Comparison of ENCODE assay signal across 3 cellular contexts in the genomic region with DNA sequence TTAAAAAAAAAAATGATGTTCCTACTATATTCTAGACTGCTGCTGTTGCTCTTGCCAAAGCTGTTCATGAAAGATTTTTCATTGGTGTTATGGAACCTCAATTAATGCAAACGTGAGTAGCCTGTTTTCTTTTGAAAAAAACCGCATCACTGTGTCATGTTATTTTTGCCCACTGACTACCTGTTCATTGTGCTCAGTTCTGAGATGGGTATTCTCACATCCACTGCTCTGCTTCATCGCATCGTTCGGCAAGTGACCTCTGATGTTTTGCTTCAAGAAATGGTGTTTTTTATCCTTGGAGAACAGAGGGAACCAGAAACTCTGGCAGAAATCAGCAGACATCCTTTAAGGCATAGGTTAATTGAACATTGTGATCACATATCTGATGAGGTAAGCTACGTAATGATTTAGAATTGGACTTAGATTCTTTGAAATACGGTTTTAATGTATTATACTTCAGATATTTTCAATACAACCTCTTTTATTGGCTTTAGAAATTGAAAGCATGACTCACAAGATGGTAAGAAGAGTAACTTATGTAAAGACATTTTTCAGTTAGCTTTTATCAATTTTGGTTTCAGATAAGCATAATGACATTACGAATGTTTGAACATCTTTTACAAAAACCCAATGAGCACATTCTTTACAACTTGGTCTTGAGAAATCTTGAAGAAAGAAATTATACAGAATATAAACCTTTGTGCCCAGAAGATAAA.
TF ChIP-seq lines count a peak whose summit lies in the region.

No MANE protein-coding gene starts in this region.

TF ChIP-seq in A549, 52 proteins besides CTCF, POLR2A, EP300 and RAD21:
- TF ChIP-seq, protein P1, sequence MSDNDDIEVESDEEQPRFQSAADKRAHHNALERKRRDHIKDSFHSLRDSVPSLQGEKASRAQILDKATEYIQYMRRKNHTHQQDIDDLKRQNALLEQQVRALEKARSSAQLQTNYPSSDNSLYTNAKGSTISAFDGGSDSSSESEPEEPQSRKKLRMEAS (IDR thresholded peaks at IDR 0.05) = no peak
- TF ChIP-seq PHF8 (IDR thresholded peaks at IDR 0.05; ENCODE audit: borderline replicate concordance, low read depth) (no peak), CHD2 (IDR thresholded peaks at IDR 0.05; ENCODE audit: low read length, partially characterized antibody) (no peak), FOSB (CRISPR knock-in tag; IDR thresholded peaks at IDR 0.05) (no peak), CBX2 (IDR thresholded peaks at IDR 0.05; ENCODE audit: borderline replicate concordance, low read depth) (no peak), MYC (IDR thresholded peaks at IDR 0.05; ENCODE audit: borderline replicate concordance, low read length) (no peak), HOXB5 (CRISPR knock-in tag; IDR thresholded peaks at IDR 0.05) (no peak), KDM5A (IDR thresholded peaks at IDR 0.05) (no peak)
- TF ChIP-seq, protein P2, sequence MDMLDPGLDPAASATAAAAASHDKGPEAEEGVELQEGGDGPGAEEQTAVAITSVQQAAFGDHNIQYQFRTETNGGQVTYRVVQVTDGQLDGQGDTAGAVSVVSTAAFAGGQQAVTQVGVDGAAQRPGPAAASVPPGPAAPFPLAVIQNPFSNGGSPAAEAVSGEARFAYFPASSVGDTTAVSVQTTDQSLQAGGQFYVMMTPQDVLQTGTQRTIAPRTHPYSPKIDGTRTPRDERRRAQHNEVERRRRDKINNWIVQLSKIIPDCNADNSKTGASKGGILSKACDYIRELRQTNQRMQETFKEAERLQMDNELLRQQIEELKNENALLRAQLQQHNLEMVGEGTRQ (IDR thresholded peaks at IDR 0.05) = no peak
- TF ChIP-seq, protein P3, sequence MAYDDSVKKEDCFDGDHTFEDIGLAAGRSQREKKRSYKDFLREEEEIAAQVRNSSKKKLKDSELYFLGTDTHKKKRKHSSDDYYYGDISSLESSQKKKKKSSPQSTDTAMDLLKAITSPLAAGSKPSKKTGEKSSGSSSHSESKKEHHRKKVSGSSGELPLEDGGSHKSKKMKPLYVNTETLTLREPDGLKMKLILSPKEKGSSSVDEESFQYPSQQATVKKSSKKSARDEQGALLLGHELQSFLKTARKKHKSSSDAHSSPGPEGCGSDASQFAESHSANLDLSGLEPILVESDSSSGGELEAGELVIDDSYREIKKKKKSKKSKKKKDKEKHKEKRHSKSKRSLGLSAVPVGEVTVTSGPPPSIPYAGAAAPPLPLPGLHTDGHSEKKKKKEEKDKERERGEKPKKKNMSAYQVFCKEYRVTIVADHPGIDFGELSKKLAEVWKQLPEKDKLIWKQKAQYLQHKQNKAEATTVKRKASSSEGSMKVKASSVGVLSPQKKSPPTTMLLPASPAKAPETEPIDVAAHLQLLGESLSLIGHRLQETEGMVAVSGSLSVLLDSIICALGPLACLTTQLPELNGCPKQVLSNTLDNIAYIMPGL (CRISPR knock-in tag; IDR thresholded peaks at IDR 0.05; ENCODE audit: borderline replicate concordance) = no peak
- TF ChIP-seq, protein P4, sequence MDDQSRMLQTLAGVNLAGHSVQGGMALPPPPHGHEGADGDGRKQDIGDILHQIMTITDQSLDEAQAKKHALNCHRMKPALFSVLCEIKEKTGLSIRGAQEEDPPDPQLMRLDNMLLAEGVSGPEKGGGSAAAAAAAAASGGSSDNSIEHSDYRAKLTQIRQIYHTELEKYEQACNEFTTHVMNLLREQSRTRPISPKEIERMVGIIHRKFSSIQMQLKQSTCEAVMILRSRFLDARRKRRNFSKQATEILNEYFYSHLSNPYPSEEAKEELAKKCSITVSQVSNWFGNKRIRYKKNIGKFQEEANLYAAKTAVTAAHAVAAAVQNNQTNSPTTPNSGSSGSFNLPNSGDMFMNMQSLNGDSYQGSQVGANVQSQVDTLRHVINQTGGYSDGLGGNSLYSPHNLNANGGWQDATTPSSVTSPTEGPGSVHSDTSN (IDR thresholded peaks at IDR 0.05) = no peak
- TF ChIP-seq, protein P5, sequence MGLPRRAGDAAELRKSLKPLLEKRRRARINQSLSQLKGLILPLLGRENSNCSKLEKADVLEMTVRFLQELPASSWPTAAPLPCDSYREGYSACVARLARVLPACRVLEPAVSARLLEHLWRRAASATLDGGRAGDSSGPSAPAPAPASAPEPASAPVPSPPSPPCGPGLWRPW (IDR thresholded peaks at IDR 0.05) = no peak

TF ChIP-seq in IMR-90, 13 proteins besides CTCF, POLR2A, EP300 and RAD21:
- TF ChIP-seq MXI1 (IDR thresholded peaks at IDR 0.05; ENCODE audit: borderline replicate concordance, low read depth, low read length) = no peak
- no peak for TF ChIP-seq BHLHE40 (IDR thresholded peaks at IDR 0.05; ENCODE audit: low read depth, low read length)
- no peak for TF ChIP-seq FOS (IDR thresholded peaks at IDR 0.05; ENCODE audit: low read depth, low read length)
- TF ChIP-seq CEBPB (IDR thresholded peaks at IDR 0.05; ENCODE audit: low read depth, low read length) = no peak
- TF ChIP-seq, protein P6, sequence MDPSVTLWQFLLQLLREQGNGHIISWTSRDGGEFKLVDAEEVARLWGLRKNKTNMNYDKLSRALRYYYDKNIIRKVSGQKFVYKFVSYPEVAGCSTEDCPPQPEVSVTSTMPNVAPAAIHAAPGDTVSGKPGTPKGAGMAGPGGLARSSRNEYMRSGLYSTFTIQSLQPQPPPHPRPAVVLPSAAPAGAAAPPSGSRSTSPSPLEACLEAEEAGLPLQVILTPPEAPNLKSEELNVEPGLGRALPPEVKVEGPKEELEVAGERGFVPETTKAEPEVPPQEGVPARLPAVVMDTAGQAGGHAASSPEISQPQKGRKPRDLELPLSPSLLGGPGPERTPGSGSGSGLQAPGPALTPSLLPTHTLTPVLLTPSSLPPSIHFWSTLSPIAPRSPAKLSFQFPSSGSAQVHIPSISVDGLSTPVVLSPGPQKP (IDR thresholded peaks at IDR 0.05; ENCODE audit: borderline replicate concordance, low read depth, low read length) = no peak
- TF ChIP-seq CHD1 (IDR thresholded peaks at IDR 0.05; ENCODE audit: low read depth, low read length) = no peak
- TF ChIP-seq MAFK (IDR thresholded peaks at IDR 0.05; ENCODE audit: low read depth, low read length) = no peak
- TF ChIP-seq NFE2L2 (IDR thresholded peaks at IDR 0.05; ENCODE audit: low read depth, low read length) = no peak
- no peak for TF ChIP-seq RFX5 (IDR thresholded peaks at IDR 0.05; ENCODE audit: low read depth, low read length)
- TF ChIP-seq MAZ (IDR thresholded peaks at IDR 0.05; ENCODE audit: borderline replicate concordance, low read depth, low read length) = no peak
- TF ChIP-seq, protein P2 (IDR thresholded peaks at IDR 0.05; ENCODE audit: low read depth, low read length) = no peak
- TF ChIP-seq SMC3 (IDR thresholded peaks at IDR 0.05; ENCODE audit: low read depth, low read length) = no peak
- no peak for TF ChIP-seq RCOR1 (IDR thresholded peaks at IDR 0.05; ENCODE audit: insufficient replicate concordance, low read length)

TF ChIP-seq in GM12878, 131 proteins besides CTCF, POLR2A, EP300 and RAD21:
- TF ChIP-seq YY1 (IDR thresholded peaks at IDR 0.05; ENCODE audit: low read depth, low read length) (no peak), EZH2 (IDR thresholded peaks at IDR 0.05; ENCODE audit: borderline replicate concordance, control insufficient read depth, low read depth, low read length) (no peak), SMARCA5 (IDR thresholded peaks at IDR 0.05) (no peak), IKZF1 (conservative IDR thresholded peaks at IDR 0.05) (no peak), POLR2AphosphoS2 (IDR thresholded peaks at IDR 0.05; ENCODE audit: low read depth, low read length) (no peak), CHD4 (IDR thresholded peaks at IDR 0.05) (no peak), MYB (IDR thresholded peaks at IDR 0.05; ENCODE audit: borderline replicate concordance, low read depth, low read length) (no peak)
- TF ChIP-seq, protein P7, sequence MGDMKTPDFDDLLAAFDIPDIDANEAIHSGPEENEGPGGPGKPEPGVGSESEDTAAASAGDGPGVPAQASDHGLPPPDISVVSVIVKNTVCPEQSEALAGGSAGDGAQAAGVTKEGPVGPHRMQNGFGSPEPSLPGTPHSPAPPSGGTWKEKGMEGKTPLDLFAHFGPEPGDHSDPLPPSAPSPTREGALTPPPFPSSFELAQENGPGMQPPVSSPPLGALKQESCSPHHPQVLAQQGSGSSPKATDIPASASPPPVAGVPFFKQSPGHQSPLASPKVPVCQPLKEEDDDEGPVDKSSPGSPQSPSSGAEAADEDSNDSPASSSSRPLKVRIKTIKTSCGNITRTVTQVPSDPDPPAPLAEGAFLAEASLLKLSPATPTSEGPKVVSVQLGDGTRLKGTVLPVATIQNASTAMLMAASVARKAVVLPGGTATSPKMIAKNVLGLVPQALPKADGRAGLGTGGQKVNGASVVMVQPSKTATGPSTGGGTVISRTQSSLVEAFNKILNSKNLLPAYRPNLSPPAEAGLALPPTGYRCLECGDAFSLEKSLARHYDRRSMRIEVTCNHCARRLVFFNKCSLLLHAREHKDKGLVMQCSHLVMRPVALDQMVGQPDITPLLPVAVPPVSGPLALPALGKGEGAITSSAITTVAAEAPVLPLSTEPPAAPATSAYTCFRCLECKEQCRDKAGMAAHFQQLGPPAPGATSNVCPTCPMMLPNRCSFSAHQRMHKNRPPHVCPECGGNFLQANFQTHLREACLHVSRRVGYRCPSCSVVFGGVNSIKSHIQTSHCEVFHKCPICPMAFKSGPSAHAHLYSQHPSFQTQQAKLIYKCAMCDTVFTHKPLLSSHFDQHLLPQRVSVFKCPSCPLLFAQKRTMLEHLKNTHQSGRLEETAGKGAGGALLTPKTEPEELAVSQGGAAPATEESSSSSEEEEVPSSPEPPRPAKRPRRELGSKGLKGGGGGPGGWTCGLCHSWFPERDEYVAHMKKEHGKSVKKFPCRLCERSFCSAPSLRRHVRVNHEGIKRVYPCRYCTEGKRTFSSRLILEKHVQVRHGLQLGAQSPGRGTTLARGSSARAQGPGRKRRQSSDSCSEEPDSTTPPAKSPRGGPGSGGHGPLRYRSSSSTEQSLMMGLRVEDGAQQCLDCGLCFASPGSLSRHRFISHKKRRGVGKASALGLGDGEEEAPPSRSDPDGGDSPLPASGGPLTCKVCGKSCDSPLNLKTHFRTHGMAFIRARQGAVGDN (IDR thresholded peaks at IDR 0.05) = no peak
- TF ChIP-seq, protein P8, sequence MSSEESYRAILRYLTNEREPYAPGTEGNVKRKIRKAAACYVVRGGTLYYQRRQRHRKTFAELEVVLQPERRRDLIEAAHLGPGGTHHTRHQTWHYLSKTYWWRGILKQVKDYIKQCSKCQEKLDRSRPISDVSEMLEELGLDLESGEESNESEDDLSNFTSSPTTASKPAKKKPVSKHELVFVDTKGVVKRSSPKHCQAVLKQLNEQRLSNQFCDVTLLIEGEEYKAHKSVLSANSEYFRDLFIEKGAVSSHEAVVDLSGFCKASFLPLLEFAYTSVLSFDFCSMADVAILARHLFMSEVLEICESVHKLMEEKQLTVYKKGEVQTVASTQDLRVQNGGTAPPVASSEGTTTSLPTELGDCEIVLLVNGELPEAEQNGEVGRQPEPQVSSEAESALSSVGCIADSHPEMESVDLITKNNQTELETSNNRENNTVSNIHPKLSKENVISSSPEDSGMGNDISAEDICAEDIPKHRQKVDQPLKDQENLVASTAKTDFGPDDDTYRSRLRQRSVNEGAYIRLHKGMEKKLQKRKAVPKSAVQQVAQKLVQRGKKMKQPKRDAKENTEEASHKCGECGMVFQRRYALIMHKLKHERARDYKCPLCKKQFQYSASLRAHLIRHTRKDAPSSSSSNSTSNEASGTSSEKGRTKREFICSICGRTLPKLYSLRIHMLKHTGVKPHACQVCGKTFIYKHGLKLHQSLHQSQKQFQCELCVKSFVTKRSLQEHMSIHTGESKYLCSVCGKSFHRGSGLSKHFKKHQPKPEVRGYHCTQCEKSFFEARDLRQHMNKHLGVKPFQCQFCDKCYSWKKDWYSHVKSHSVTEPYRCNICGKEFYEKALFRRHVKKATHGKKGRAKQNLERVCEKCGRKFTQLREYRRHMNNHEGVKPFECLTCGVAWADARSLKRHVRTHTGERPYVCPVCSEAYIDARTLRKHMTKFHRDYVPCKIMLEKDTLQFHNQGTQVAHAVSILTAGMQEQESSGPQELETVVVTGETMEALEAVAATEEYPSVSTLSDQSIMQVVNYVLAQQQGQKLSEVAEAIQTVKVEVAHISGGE (CRISPR knock-in tag; IDR thresholded peaks at IDR 0.05) = no peak
- TF ChIP-seq, protein P9, sequence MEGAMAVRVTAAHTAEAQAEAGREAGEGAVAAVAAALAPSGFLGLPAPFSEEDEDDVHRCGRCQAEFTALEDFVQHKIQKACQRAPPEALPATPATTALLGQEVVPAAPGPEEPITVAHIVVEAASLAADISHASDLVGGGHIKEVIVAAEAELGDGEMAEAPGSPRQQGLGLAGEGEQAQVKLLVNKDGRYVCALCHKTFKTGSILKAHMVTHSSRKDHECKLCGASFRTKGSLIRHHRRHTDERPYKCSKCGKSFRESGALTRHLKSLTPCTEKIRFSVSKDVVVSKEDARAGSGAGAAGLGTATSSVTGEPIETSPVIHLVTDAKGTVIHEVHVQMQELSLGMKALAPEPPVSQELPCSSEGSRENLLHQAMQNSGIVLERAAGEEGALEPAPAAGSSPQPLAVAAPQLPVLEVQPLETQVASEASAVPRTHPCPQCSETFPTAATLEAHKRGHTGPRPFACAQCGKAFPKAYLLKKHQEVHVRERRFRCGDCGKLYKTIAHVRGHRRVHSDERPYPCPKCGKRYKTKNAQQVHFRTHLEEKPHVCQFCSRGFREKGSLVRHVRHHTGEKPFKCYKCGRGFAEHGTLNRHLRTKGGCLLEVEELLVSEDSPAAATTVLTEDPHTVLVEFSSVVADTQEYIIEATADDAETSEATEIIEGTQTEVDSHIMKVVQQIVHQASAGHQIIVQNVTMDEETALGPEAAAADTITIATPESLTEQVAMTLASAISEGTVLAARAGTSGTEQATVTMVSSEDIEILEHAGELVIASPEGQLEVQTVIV (IDR thresholded peaks at IDR 0.05; ENCODE audit: borderline replicate concordance, partially characterized antibody) = no peak
- TF ChIP-seq, protein P10, sequence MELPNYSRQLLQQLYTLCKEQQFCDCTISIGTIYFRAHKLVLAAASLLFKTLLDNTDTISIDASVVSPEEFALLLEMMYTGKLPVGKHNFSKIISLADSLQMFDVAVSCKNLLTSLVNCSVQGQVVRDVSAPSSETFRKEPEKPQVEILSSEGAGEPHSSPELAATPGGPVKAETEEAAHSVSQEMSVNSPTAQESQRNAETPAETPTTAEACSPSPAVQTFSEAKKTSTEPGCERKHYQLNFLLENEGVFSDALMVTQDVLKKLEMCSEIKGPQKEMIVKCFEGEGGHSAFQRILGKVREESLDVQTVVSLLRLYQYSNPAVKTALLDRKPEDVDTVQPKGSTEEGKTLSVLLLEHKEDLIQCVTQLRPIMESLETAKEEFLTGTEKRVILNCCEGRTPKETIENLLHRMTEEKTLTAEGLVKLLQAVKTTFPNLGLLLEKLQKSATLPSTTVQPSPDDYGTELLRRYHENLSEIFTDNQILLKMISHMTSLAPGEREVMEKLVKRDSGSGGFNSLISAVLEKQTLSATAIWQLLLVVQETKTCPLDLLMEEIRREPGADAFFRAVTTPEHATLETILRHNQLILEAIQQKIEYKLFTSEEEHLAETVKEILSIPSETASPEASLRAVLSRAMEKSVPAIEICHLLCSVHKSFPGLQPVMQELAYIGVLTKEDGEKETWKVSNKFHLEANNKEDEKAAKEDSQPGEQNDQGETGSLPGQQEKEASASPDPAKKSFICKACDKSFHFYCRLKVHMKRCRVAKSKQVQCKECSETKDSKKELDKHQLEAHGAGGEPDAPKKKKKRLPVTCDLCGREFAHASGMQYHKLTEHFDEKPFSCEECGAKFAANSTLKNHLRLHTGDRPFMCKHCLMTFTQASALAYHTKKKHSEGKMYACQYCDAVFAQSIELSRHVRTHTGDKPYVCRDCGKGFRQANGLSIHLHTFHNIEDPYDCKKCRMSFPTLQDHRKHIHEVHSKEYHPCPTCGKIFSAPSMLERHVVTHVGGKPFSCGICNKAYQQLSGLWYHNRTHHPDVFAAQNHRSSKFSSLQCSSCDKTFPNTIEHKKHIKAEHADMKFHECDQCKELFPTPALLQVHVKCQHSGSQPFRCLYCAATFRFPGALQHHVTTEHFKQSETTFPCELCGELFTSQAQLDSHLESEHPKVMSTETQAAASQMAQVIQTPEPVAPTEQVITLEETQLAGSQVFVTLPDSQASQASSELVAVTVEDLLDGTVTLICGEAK (IDR thresholded peaks at IDR 0.05; ENCODE audit: borderline replicate concordance) = no peak
